ENCODE assay signal across 1 cellular context in genomic region chr3:14139771-14140170, GRCh38.
TF ChIP-seq lines count a peak whose summit lies in the region.

No MANE protein-coding gene starts in this region.

TF ChIP-seq in HepG2, 621 proteins besides CTCF, POLR2A, EP300 and RAD21:
- TF ChIP-seq ZBTB40 (IDR thresholded peaks at IDR 0.05) (no peak), ZBTB40 (CRISPR knock-in tag; IDR thresholded peaks at IDR 0.05) (no peak), THAP9 (CRISPR knock-in tag; IDR thresholded peaks at IDR 0.05; ENCODE audit: borderline replicate concordance) (no peak), ELF4 (CRISPR knock-in tag; IDR thresholded peaks at IDR 0.05; ENCODE audit: borderline replicate concordance) (no peak), ZBTB44 (CRISPR knock-in tag; IDR thresholded peaks at IDR 0.05) (no peak), XBP1 (CRISPR knock-in tag; IDR thresholded peaks at IDR 0.05) (no peak), TP53 (CRISPR knock-in tag; conservative IDR thresholded peaks at IDR 0.05) (no peak), SNAPC4 (CRISPR knock-in tag; IDR thresholded peaks at IDR 0.05) (no peak), TEAD3 (CRISPR knock-in tag; optimal IDR thresholded peaks at IDR 0.05; ENCODE audit: borderline replicate concordance) (no peak), AHDC1 (CRISPR knock-in tag; IDR thresholded peaks at IDR 0.05; ENCODE audit: borderline replicate concordance) (no peak), NR1H2 (CRISPR knock-in tag; IDR thresholded peaks at IDR 0.05; ENCODE audit: borderline replicate concordance, low read depth) (no peak), ZNF740 (CRISPR knock-in tag; IDR thresholded peaks at IDR 0.05) (no peak)
